In the genomic region with DNA sequence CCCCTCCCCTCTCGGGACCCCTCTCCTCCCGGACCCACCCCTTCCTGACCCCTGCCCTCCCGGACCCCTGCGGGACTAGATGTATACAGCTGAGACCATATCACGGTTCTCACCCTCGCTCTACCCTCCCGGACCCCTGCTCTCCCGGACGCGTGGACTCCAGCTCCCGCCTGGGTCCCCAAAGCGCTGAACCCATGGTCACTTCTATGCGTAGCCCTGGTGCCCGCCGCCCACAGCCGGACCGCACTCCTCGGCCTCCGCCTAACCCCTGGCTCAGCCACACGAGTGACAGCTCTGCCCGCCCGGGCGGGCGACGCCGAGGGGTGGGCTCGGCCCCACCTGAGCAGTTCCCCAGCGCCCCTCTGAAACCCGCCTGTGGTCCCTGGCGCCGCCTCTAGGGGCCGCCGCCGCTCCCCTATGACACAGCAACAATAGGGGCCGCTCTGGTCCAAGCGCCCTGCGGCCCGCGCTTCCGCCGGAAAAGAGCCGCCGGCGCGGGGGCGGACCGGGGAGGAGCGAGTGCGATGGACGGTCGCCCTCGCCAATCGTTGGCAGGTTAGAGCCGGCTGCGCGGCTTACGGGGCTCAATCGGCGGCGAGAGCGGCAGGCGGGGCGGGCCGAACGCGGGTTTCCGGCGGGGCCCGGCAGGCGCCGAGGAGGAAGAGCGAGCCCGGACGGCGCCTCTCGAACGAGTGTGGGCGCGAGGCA, we compare ENCODE assay signal across 8 cellular contexts. TPM values are rescaled to one million over a fixed set of nuclear protein-coding genes. Genes with fewer than 3 reads are reported as not detected.
A peak's percentile ranks its signal among the peaks of the same experiment; 100 is the strongest.
DNase-seq lines count a peak whose midpoint lies in the region; ATAC-seq, FAIRE-seq and TF ChIP-seq lines count a peak whose summit lies in the region.

A gene with protein sequence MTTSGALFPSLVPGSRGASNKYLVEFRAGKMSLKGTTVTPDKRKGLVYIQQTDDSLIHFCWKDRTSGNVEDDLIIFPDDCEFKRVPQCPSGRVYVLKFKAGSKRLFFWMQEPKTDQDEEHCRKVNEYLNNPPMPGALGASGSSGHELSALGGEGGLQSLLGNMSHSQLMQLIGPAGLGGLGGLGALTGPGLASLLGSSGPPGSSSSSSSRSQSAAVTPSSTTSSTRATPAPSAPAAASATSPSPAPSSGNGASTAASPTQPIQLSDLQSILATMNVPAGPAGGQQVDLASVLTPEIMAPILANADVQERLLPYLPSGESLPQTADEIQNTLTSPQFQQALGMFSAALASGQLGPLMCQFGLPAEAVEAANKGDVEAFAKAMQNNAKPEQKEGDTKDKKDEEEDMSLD (plus strand): TSS at position 657 of the 708 bp plus-strand sequence. CDS start 572 bp downstream, outside the sequence.

- H3F3A ChIP-seq in Loucy (ENCODE audit: low read depth): 0 out of 2 replicates have a peak, but pooled peaks cover 5% of the 10 kb centered on the region

- H3K9ac ChIP-seq in ES-I3 (ENCODE audit: low read depth, low read length) (peak within 1 kb of the TSS; percentile 86), Loucy (ENCODE audit: low read depth, low read length, poor library complexity, severe bottlenecking) (peak within 1 kb of the TSS; percentile 93)

- no peaks in the 10 kb centered on the region for H3K9me2 ChIP-seq in Loucy (replicated peaks; ENCODE audit: low read depth, low read length)

- peaks cover 44% of the 10 kb centered on the region for H4K20me1 ChIP-seq in Loucy (ENCODE audit: insufficient read depth, low read length, poor library complexity, severe bottlenecking)

- TF ChIP-seq CTCF in Loucy (conservative IDR thresholded peaks at IDR 0.05; ENCODE audit: low read length) (peak; percentile 75), fibroblast of the aortic adventitia (IDR thresholded peaks at IDR 0.05; ENCODE audit: insufficient read depth, low read length) (peak; percentile 88), nephron progenitor cell (IDR thresholded peaks at IDR 0.05) (peak; percentile 85)

- DNase-seq in H54 (ENCODE audit: insufficient read length, low spot score) (peak; percentile 98), fibroblast of the aortic adventitia (ENCODE audit: low read depth) (peak; percentile 94), nephron progenitor cell (peak; percentile 97)
- DNase-seq in activated effector memory CD4-positive, alpha-beta T cell treated with Interleukin-2 at 50 U/mL for 16 hours: peak; percentile 97
- DNase-seq in stimulated activated naive CD8-positive, alpha-beta T cell treated with anti-CD3 and anti-CD28 coated beads, Interleukin-15, amount 100 ng/mL, for 72 hours: peak; percentile 98 to 99

- FAIRE-seq in H54 (lab: Jason Lieb, UNC): no peak

- no peaks in the 10 kb centered on the region for H3K36me3 Mint-ChIP-seq in nephron progenitor cell (ENCODE audit: low read depth)

- no peaks in the 10 kb centered on the region for H3K9me3 Mint-ChIP-seq in nephron progenitor cell
- no peaks in the 10 kb centered on the region for H3K9me3 Mint-ChIP-seq in stimulated activated naive CD8-positive, alpha-beta T cell treated with anti-CD3 and anti-CD28 coated beads, Interleukin-15, amount 100 ng/mL, for 72 hours

- H3K4me3 ChIP-seq in Loucy (ENCODE audit: low read length, poor library complexity, severe bottlenecking) (peak within 1 kb of the TSS; percentile 86), fibroblast of the aortic adventitia (ENCODE audit: low read depth, low read length) (peak within 1 kb of the TSS; percentile 86)

- no peaks in the 10 kb centered on the region for H3K27me3 Mint-ChIP-seq in nephron progenitor cell (ENCODE audit: low read depth, poor library complexity)
- no peaks in the 10 kb centered on the region for H3K27me3 Mint-ChIP-seq in stimulated activated naive CD8-positive, alpha-beta T cell treated with anti-CD3 and anti-CD28 coated beads, Interleukin-15, amount 100 ng/mL, for 72 hours

- H3K4me2 ChIP-seq in Loucy (ENCODE audit: low read depth, low read length, poor library complexity, severe bottlenecking): peak within 1 kb of the TSS; percentile 99

- TF ChIP-seq POLR2A in H54 (IDR thresholded peaks at IDR 0.05; ENCODE audit: low read depth, low read length): peak; percentile 84
- peak; percentile 60 for TF ChIP-seq POLR2A in Raji (IDR thresholded peaks at IDR 0.05; ENCODE audit: insufficient read depth, low read depth, low read length)

- H3K79me2 ChIP-seq in Loucy (ENCODE audit: insufficient read depth, low read length): peaks cover 42% of the 10 kb centered on the region

- peaks cover 22% of the 10 kb centered on the region for H3K4me1 Mint-ChIP-seq in nephron progenitor cell
- peaks cover 45% of the 10 kb centered on the region for H3K4me1 Mint-ChIP-seq in stimulated activated naive CD8-positive, alpha-beta T cell treated with anti-CD3 and anti-CD28 coated beads, Interleukin-15, amount 100 ng/mL, for 72 hours

- ATAC-seq in stimulated activated naive CD8-positive, alpha-beta T cell treated with anti-CD3 and anti-CD28 coated beads, Interleukin-15, amount 100 ng/mL, for 72 hours: peak; percentile 83

- no peaks in the 10 kb centered on the region; the same call in 1 of the 2 replicates for H3K4me1 ChIP-seq in ES-I3 (ENCODE audit: insufficient read depth, low read length)
- H3K4me1 ChIP-seq in Loucy (ENCODE audit: insufficient read depth, low read length, poor library complexity, severe bottlenecking): peaks cover 19% of the 10 kb centered on the region

- no peaks in the 10 kb centered on the region for H3K27me3 ChIP-seq in Loucy (ENCODE audit: insufficient read depth, low read length, poor library complexity, severe bottlenecking)

- peaks cover 14% of the 10 kb centered on the region for H3K36me3 ChIP-seq in ES-I3 (ENCODE audit: insufficient read depth, low read length)
- peaks cover 16% of the 10 kb centered on the region; the same call in 1 of the 2 replicates for H3K36me3 ChIP-seq in Loucy (ENCODE audit: insufficient read depth, low read length)

- H3K9me3 ChIP-seq in ES-I3 (ENCODE audit: control insufficient read depth, insufficient read depth, low read length) (no peaks in the 10 kb centered on the region), Loucy (ENCODE audit: insufficient read depth, low read depth, low read length) (no peaks in the 10 kb centered on the region)

- H2AFZ ChIP-seq in Loucy (ENCODE audit: low read length): peak within 1 kb of the TSS; percentile 99

- H3K27ac Mint-ChIP-seq in nephron progenitor cell: peak within 1 kb of the TSS; percentile 96
- peak within 1 kb of the TSS; percentile 100 for H3K27ac Mint-ChIP-seq in stimulated activated naive CD8-positive, alpha-beta T cell treated with anti-CD3 and anti-CD28 coated beads, Interleukin-15, amount 100 ng/mL, for 72 hours

- peak within 1 kb of the TSS; percentile 90 for H3K4me3 Mint-ChIP-seq in nephron progenitor cell
- H3K4me3 Mint-ChIP-seq in stimulated activated naive CD8-positive, alpha-beta T cell treated with anti-CD3 and anti-CD28 coated beads, Interleukin-15, amount 100 ng/mL, for 72 hours: peak within 1 kb of the TSS; percentile 98 to 99

RNA-seq across cellular contexts. Expression of the gene that starts here (rescaled TPM):
- total RNA-seq in fibroblast of the aortic adventitia (ENCODE audit: low replicate concordance): 73.8 and 81.3 TPM in 2 replicates

Comparison
In these comparisons a context has a peak if more than half of its experiments do, and no peak if none do; other contexts are left out.
1. Peak in every context shown above with its lines: DNase-seq, ATAC-seq and H3K4me3 ChIP-seq.